ENCODE assay signal across 31 cellular contexts in the genomic region with DNA sequence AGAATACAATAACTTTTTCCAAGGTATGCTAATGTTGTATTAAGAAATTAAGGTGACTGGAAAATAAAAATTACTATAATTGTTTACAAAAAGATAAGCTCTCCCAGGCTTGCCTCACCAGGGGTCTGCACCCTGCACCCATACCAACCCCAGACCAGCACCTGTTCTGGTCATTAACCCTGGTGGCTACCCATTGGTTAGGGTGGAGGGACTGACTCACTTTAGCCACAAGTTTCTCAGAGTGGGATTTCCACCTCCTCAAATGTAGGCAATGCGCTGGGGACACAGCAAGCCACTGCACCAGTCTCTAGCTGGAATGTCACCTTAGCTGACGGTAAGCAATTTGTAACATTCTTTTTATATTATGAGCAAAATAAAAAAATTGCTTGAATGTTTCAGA.
"Had no signal": no experiment of that assay in that cellular context is flagged by ENCODE, and none has a peak within 500 bp of the region (broad histone marks: within the 10 kb centered on the region; RNA-seq: fewer than 3 reads in every experiment).

No MANE protein-coding gene starts in this region.

- H3K4me2 ChIP-seq: smooth muscle cell had no signal

- H3K4me1 ChIP-seq: parathyroid adenoma, psoas muscle, right lobe of liver, sigmoid colon, spleen, suprapubic skin, testis, tibial artery, transverse colon, upper lobe of right lung, uterus had no signal

- H3K27ac ChIP-seq: neutrophil, ovary, parathyroid adenoma, psoas muscle, right lobe of liver, sigmoid colon, skin epidermis, spleen, suprapubic skin, testis, tibial artery, transverse colon, upper lobe of right lung, uterus had no signal

- H3K9me3 ChIP-seq: neutrophil, ovary, psoas muscle, right lobe of liver, sigmoid colon, spleen, suprapubic skin, testis, tibial artery, transverse colon, upper lobe of right lung, uterus had no signal

- DNase-seq: naive thymus-derived CD8-positive, alpha-beta T cell; nephron progenitor cell; nucleus accumbens; ovary; posterior cingulate gyrus; psoas muscle; right cardiac atrium; right lobe of liver; sigmoid colon; spleen; stimulated activated CD4-positive, alpha-beta T cell treated with anti-CD3 and anti-CD28 coated beads, Interleukin-12 subunit alpha, Interleukin-12 subunit beta, amount 100 ng/mL, for 4 hours; stimulated activated CD4-positive, alpha-beta T cell treated with anti-CD3 and anti-CD28 coated beads, Interleukin-1b, Interleukin-23, amount 100 ng/mL, for 48 hours; stimulated activated CD4-positive, alpha-beta T cell treated with anti-CD3 and anti-CD28 coated beads, Interleukin-4, amount 100 ng/mL, for 1 hour; stimulated activated CD4-positive, alpha-beta T cell treated with anti-CD3 and anti-CD28 coated beads, Interleukin-4, amount 100 ng/mL, for 4 hours; stimulated activated CD8-positive, alpha-beta memory T cell treated with anti-CD3 and anti-CD28 coated beads, Interleukin-4, amount 100 ng/mL, for 48 hours; stimulated activated naive CD4-positive, alpha-beta T cell; stimulated activated naive CD8-positive, alpha-beta T cell treated with anti-CD3 and anti-CD28 coated beads, Interleukin-15, amount 100 ng/mL, for 72 hours; stimulated activated naive CD8-positive, alpha-beta T cell treated with anti-CD3 and anti-CD28 coated beads, Interleukin-15, Interleukin-2, amounts not matched to agents 100 U/mL and 50 U/mL, for 24 hours; substantia nigra; testis; tibial artery; transverse colon; upper lobe of right lung; uterus had no signal

- H3K36me3 ChIP-seq: neutrophil, ovary, right lobe of liver, sigmoid colon, spleen, suprapubic skin, tibial artery, transverse colon, upper lobe of right lung, uterus had no signal

- H3K4me3 ChIP-seq: ovary, psoas muscle, right lobe of liver, sigmoid colon, skin epidermis, smooth muscle cell, spleen, suprapubic skin, testis, tibial artery, transverse colon, upper lobe of right lung, uterus had no signal

- H3K9ac ChIP-seq: parathyroid adenoma had no signal

- H3K79me2 ChIP-seq: parathyroid adenoma had no signal

- H2AFZ ChIP-seq: parathyroid adenoma had no signal

- H3K27me3 ChIP-seq: ovary, right lobe of liver, sigmoid colon, testis, transverse colon, uterus had no signal

- ATAC-seq: naive thymus-derived CD8-positive, alpha-beta T cell; natural killer cell treated with Interleukin-12 subunit alpha and Interleukin-12 subunit beta and Interleukin-15 and Interleukin-18, amount 100 ng/mL, for 72 hours; psoas muscle; right cardiac atrium; right lobe of liver; stimulated activated memory B cell treated with anti-CD40 and anti-IgM and Interleukin-4, amounts not matched to agents 10 μg/mL and 1 μg/mL and 100 μg/mL, for 72 hours; stimulated activated naive CD8-positive, alpha-beta T cell treated with anti-CD3 and anti-CD28 coated beads, Interleukin-15, amount 100 ng/mL, for 72 hours; stimulated activated naive CD8-positive, alpha-beta T cell treated with anti-CD3 and anti-CD28 coated beads, Interleukin-15, Interleukin-2, amounts not matched to agents 100 U/mL and 50 U/mL, for 24 hours; upper lobe of right lung had no signal
